17 cellular contexts compared by ENCODE assay signal in the genomic region with DNA sequence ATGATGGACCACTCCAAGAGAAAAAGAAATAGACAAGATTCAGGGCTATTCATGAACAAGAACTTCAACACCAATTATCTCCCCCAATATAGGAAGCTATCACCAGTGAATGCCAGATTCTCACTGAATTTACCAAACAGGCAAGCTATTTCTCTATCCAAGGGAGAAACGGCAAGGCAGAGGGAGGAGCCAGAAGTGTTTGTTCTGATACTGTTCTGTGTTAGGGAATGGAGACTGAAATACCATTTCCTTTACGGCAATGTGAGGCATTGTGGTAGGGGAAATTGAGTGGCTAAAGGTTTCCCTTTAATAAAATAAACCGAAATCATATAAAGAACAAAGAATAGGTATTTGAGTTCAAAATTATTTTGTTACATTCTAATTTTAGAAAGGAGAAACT.
DNase-seq lines count a peak whose midpoint lies in the region; ATAC-seq, FAIRE-seq and TF ChIP-seq lines count a peak whose summit lies in the region.
"Had no signal": no experiment of that assay in that cellular context is flagged by ENCODE, and none has a peak within 500 bp of the region (broad histone marks: within the 10 kb centered on the region; RNA-seq: fewer than 3 reads in every experiment).

No MANE protein-coding gene starts in this region.

- dilution Hi-C loops in endothelial cell of umbilical vein (cut with MboI; ENCODE audit: extremely low pct_ligation_motif_present, low sequenced_read_pairs), result no loop called here

- H3K27ac ChIP-seq in body of pancreas (no peak overlapping the region), endothelial cell of umbilical vein (ENCODE audit: insufficient read depth, low read depth, low read length) (no peak overlapping the region), smooth muscle cell (ENCODE audit: low read depth) (no peak overlapping the region)
- H3K27ac ChIP-seq: C4-2B, GM23248 had no signal

- FAIRE-seq in GM18507 (lab: Jason Lieb, UNC), result peak; percentile 29
- FAIRE-seq in endothelial cell of umbilical vein (lab: Jason Lieb, UNC), result no peak
- FAIRE-seq: D721Med, GM12892 had no signal

- no peaks in the 10 kb centered on the region for H3F3A ChIP-seq in smooth muscle cell (ENCODE audit: low read depth)

- DNase-seq in GM18507 (ENCODE audit: extremely low spot score, insufficient read length, low read depth) (no peak), body of pancreas (peak in 1 of 4 donors; percentile 12), endothelial cell of umbilical vein (ENCODE audit: low read depth, low spot score) (no peak), smooth muscle cell (lab: John Stamatoyannopoulos, UW; ENCODE audit: unreplicated experiment) (no peak), kidney glomerular epithelial cell (lab: John Stamatoyannopoulos, UW) (no peak), DMS 273 treated with DMSO at 0.1 percent for 48 hours (lab: John Stamatoyannopoulos, UW) (no peak), amniotic stem cell (lab: John Stamatoyannopoulos, UW) (no peak)
- DNase-seq: BE2C; CD8-positive, alpha-beta T cell; COR-L47; DND-41; GDM1; GM23248; H7 had no signal

- peak; percentile 35 for ATAC-seq in body of pancreas
- ATAC-seq: CD8-positive, alpha-beta T cell had no signal

- no peaks in the 10 kb centered on the region for H3K27me3 ChIP-seq in body of pancreas
- no peaks in the 10 kb centered on the region for H3K27me3 ChIP-seq in endothelial cell of umbilical vein (ENCODE audit: control insufficient read depth in 2 of 2, insufficient read depth in 2 of 2, low read length in 2 of 2)
- H3K27me3 ChIP-seq in smooth muscle cell (ENCODE audit: low read depth), result no peaks in the 10 kb centered on the region
- H3K27me3 ChIP-seq: BE2C had no signal

- H3K4me2 ChIP-seq in endothelial cell of umbilical vein (ENCODE audit: insufficient read depth, low read length) (no peak overlapping the region), smooth muscle cell (no peak overlapping the region)

- H3K36me3 ChIP-seq in body of pancreas (replicated peaks in 1 of 2; ENCODE audit: insufficient read depth in 1 of 2, low read depth in 2 of 2) (no peaks in the 10 kb centered on the region), endothelial cell of umbilical vein (ENCODE audit: control insufficient read depth in 2 of 2, extremely low read depth in 1 of 2, insufficient read depth in 2 of 2, low read length in 2 of 2) (no peaks in the 10 kb centered on the region), smooth muscle cell (ENCODE audit: low read depth) (no peaks in the 10 kb centered on the region)
- H3K36me3 ChIP-seq: BE2C had no signal

- H3K9ac ChIP-seq in endothelial cell of umbilical vein (replicated peaks; ENCODE audit: extremely low read depth, insufficient read depth, low read length) (peak overlapping the region; percentile 27), smooth muscle cell (ENCODE audit: low read depth) (no peak overlapping the region)
- H3K9ac ChIP-seq: GM23248 had no signal

- H3K9me3 ChIP-seq in body of pancreas (no peaks in the 10 kb centered on the region), endothelial cell of umbilical vein (replicated peaks; ENCODE audit: control insufficient read depth, insufficient read depth, low read length) (no peaks in the 10 kb centered on the region), smooth muscle cell (replicated peaks; ENCODE audit: low read depth) (no peaks in the 10 kb centered on the region)
- H3K9me3 ChIP-seq: BE2C had no signal

- H2AFZ ChIP-seq in endothelial cell of umbilical vein (ENCODE audit: low read depth, low read length) (peak overlapping the region; percentile 93), smooth muscle cell (ENCODE audit: low read depth) (peak overlapping the region; percentile 52)
- H2AFZ ChIP-seq: GM23248 had no signal

- H4K20me1 ChIP-seq in endothelial cell of umbilical vein (replicated peaks; ENCODE audit: control insufficient read depth, extremely low read depth, insufficient read depth, low read length) (no peaks in the 10 kb centered on the region), smooth muscle cell (ENCODE audit: low read depth) (no peaks in the 10 kb centered on the region)

- TF ChIP-seq CTCF in body of pancreas (IDR thresholded peaks at IDR 0.05), result no peak
- TF ChIP-seq CTCF in endothelial cell of umbilical vein (IDR thresholded peaks at IDR 0.05; ENCODE audit: extremely low read depth in 1 of 2, insufficient read depth in 1 of 2, low read depth in 1 of 2, low read length in 2 of 2), result no peak
- no peak for TF ChIP-seq CTCF in smooth muscle cell (IDR thresholded peaks at IDR 0.05; ENCODE audit: borderline replicate concordance, insufficient read depth, poor library complexity, severe bottlenecking)

- TF ChIP-seq POLR2A in body of pancreas (IDR thresholded peaks at IDR 0.05) (no peak), endothelial cell of umbilical vein (IDR thresholded peaks at IDR 0.05; ENCODE audit: low read depth, low read length) (no peak)

- H3K79me2 ChIP-seq in endothelial cell of umbilical vein (ENCODE audit: control insufficient read depth, insufficient read depth, low read length) (no peaks in the 10 kb centered on the region), smooth muscle cell (ENCODE audit: low read depth) (no peaks in the 10 kb centered on the region)

- intact Hi-C loops in body of pancreas (cut with DNase I), result no loop called here
- intact Hi-C loops in endothelial cell of umbilical vein (cut with micrococcal nuclease), result no loop called here

- H3K4me3 ChIP-seq in body of pancreas, result no peak overlapping the region
- no peak overlapping the region for H3K4me3 ChIP-seq in endothelial cell of umbilical vein (replicated peaks in 1 of 3; ENCODE audit: insufficient read depth in 1 of 3, low read depth in 1 of 3, low read length in 3 of 3)
- H3K4me3 ChIP-seq in smooth muscle cell, result no peak overlapping the region
- H3K4me3 ChIP-seq: GM23248 had no signal

- CTCF ChIA-PET in endothelial cell of umbilical vein (lab: Charles Lee), result interaction anchor here (1.0 to 3.8 kb wide), 8 partner anchors 12 to 982 kb away, joined by 3 to 201 read pairs (median 8); a partner anchor contains a TSS

- no peaks in the 10 kb centered on the region for H3K9me1 ChIP-seq in endothelial cell of umbilical vein (replicated peaks; ENCODE audit: control insufficient read depth, extremely low read depth, insufficient read depth, low read length)

- POLR2A ChIA-PET in endothelial cell of umbilical vein (lab: Charles Lee), result no interaction called here

- no TSS peak for BruUV-seq in endothelial cell of umbilical vein (replicated peaks; lab: Mats Ljungman, UMichigan)

- WGBS in body of pancreas, 2 donors, result 26 to 27% methylated on average over 3 of the region's 3 CpGs
- WGBS in smooth muscle cell (ENCODE audit: low lambda C conversion rate), result 83% methylated on average over 3 of the region's 3 CpGs

- peaks cover 4% of the 10 kb centered on the region for H3K4me1 ChIP-seq in body of pancreas
- H3K4me1 ChIP-seq in endothelial cell of umbilical vein (ENCODE audit: control insufficient read depth, extremely low read depth, insufficient read depth, low read length), result peaks cover 20% of the 10 kb centered on the region
- no peaks in the 10 kb centered on the region for H3K4me1 ChIP-seq in smooth muscle cell (ENCODE audit: low read depth)
- H3K4me1 ChIP-seq: BE2C had no signal

TF ChIP-seq in endothelial cell of umbilical vein, 7 proteins besides CTCF, POLR2A, EP300 and RAD21:
- TF ChIP-seq JUN (IDR thresholded peaks at IDR 0.05; ENCODE audit: borderline replicate concordance, insufficient read depth, insufficient read length, low read depth) (no peak), MYC (IDR thresholded peaks at IDR 0.05; ENCODE audit: low read depth, low read length) (no peak), POLR2AphosphoS5 (IDR thresholded peaks at IDR 0.05; ENCODE audit: insufficient read depth, low read depth, low read length) (no peak), FOS (IDR thresholded peaks at IDR 0.05; ENCODE audit: borderline replicate concordance, insufficient read depth, low read length) (no peak), GATA2 (IDR thresholded peaks at IDR 0.05; ENCODE audit: insufficient read depth, insufficient read length, low read depth, low read length) (no peak), EZH2 (IDR thresholded peaks at IDR 0.05; ENCODE audit: borderline replicate concordance, low read depth, low read length, severe bottlenecking) (no peak)
- TF ChIP-seq, protein P1, sequence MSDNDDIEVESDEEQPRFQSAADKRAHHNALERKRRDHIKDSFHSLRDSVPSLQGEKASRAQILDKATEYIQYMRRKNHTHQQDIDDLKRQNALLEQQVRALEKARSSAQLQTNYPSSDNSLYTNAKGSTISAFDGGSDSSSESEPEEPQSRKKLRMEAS (IDR thresholded peaks at IDR 0.05; ENCODE audit: insufficient read depth, insufficient read length), result no peak
